In the genomic region with DNA sequence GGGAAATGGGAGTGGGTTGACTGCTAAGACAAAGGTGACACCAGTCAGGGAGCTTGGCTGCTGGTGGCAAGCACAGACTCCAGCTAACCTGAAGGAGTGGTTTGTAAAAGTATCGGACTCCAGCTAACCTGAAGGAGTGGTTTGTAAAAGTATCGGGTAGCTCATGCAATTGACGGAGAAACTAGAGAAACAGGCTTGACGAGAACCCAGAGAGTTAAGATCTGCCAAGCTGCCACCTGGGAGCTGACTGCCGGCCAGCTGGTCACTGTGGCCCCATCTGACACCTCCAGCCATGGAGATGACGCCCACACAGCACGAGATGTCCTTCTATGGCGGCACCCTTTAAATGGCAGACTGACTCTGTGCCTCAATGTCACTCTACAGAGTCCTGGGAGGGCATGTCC, we compare ENCODE assay signal across 15 cellular contexts. TPM values are rescaled to one million over a fixed set of nuclear protein-coding genes. Genes with fewer than 3 reads are reported as not detected.
DNase-seq lines count a peak whose midpoint lies in the region; ATAC-seq and TF ChIP-seq lines count a peak whose summit lies in the region.
"Had no signal": no experiment of that assay in that cellular context is flagged by ENCODE, and none has a peak within 500 bp of the region (broad histone marks: within the 10 kb centered on the region; RNA-seq: fewer than 3 reads in every experiment).

No MANE protein-coding gene starts in this region.

- no peaks in the 10 kb centered on the region for H4K20me1 ChIP-seq in hepatocyte (ENCODE audit: insufficient read depth, poor library complexity, severe bottlenecking)

- H3K4me2 ChIP-seq in hepatocyte: peak overlapping the region; percentile 43

- H3K27me3 ChIP-seq in hepatocyte: no peaks in the 10 kb centered on the region
- H3K27me3 ChIP-seq in psoas muscle (ENCODE audit: insufficient read depth in 3 of 3, low read length in 2 of 3): no peaks in the 10 kb centered on the region
- H3K27me3 ChIP-seq: SJCRH30 had no signal

- 53% methylated on average over 8 of the region's 8 CpGs for WGBS in hepatocyte (ENCODE audit: low lambda C conversion rate, missing lambda C conversion rate)
- WGBS in psoas muscle, 3 donors: 36 to 68% (median 55%) methylated on average over 8 of the region's 8 CpGs

- ATAC-seq in psoas muscle: peak in 3 of 4 donors; percentile 53 to 67 (median 60)
- no peak for ATAC-seq in GM18858 (IDR thresholded peaks at IDR 0.05; ENCODE audit: unreplicated experiment)
- ATAC-seq: stimulated activated naive B cell treated with anti-CD40 and anti-IgM and Interleukin-4, amounts not matched to agents 10 μg/mL and 1 μg/mL and 100 μg/mL, for 72 hours had no signal

- no peaks in the 10 kb centered on the region for H3K79me2 ChIP-seq in hepatocyte

- no peaks in the 10 kb centered on the region for H3K36me3 ChIP-seq in hepatocyte (replicated peaks; ENCODE audit: insufficient read depth, low read depth)
- H3K36me3 ChIP-seq in psoas muscle (ENCODE audit: insufficient read depth in 1 of 2, low read depth in 1 of 2): no peaks in the 10 kb centered on the region
- H3K36me3 ChIP-seq: SJCRH30 had no signal

- H3K27ac ChIP-seq in hepatocyte (peak overlapping the region; percentile 76), psoas muscle (no peak overlapping the region)
- H3K27ac ChIP-seq: SJCRH30 had no signal

- peaks cover 5% of the 10 kb centered on the region for H3K4me1 ChIP-seq in hepatocyte (ENCODE audit: insufficient read depth)
- H3K4me1 ChIP-seq in psoas muscle: peaks cover 12% of the 10 kb centered on the region

- H3K9me2 ChIP-seq in hepatocyte (replicated peaks; ENCODE audit: insufficient read depth): no peaks in the 10 kb centered on the region

- H2AFZ ChIP-seq in hepatocyte: no peak overlapping the region

- intact Hi-C loops in psoas muscle (cut with DNase I): no loop called here

- TF ChIP-seq CTCF in hepatocyte (IDR thresholded peaks at IDR 0.05; ENCODE audit: poor library complexity) (no peak), psoas muscle (IDR thresholded peaks at IDR 0.05) (no peak)

- H3K4me3 ChIP-seq in hepatocyte: no peak overlapping the region
- H3K4me3 ChIP-seq in psoas muscle: no peak overlapping the region
- H3K4me3 ChIP-seq: SJCRH30 had no signal

- DNase-seq in DMS53 (lab: John Stamatoyannopoulos, UW) (peak; percentile 95), NCI-H510A treated with DMSO at 0.1 percent for 48 hours (lab: John Stamatoyannopoulos, UW) (peak; percentile 93), hepatocyte (ENCODE audit: low spot score) (peak; percentile 54), psoas muscle (no peak), OCI-M2 (lab: John Stamatoyannopoulos, UW; ENCODE audit: unreplicated experiment) (no peak), Kasumi-1 (lab: John Stamatoyannopoulos, UW) (no peak), middle frontal gyrus (ENCODE audit: extremely low spot score, low spot score) (no peak)
- DNase-seq: amygdala; left cardiac atrium; MM.1S; SJCRH30; stimulated activated CD4-positive, alpha-beta T cell treated with anti-CD3 and anti-CD28 coated beads, Interleukin-2, amount 100 ng/mL, for 48 hours; stimulated activated naive B cell treated with anti-CD40 and anti-IgM and Interleukin-4, amounts not matched to agents 10 μg/mL and 1 μg/mL and 100 μg/mL, for 72 hours had no signal

- H3K9me3 ChIP-seq in hepatocyte (ENCODE audit: low read depth) (no peaks in the 10 kb centered on the region), psoas muscle (no peaks in the 10 kb centered on the region)
- H3K9me3 ChIP-seq: SJCRH30 had no signal

RNA-seq across cellular contexts. Expression of a gene that starts 28.3 kb away (rescaled TPM):
- total RNA-seq in hepatocyte: 5.6 and 7.0 TPM in 2 replicates
- 5.5 and 7.6 TPM in 2 replicates for polyA plus RNA-seq in hepatocyte
- total RNA-seq in psoas muscle: under 1 TPM in 1 of 4 donors, not detected in 3; 0.05 TPM
- polyA plus RNA-seq in psoas muscle: under 1 TPM in 2 of 3 donors, not detected in 1; 0.01 to 0.03 TPM
- total RNA-seq: NCI-H460 had no signal

RNA-seq across cellular contexts. Expression of a gene that starts 59.3 kb away (rescaled TPM):
- total RNA-seq in hepatocyte (25.8 and 26.8 TPM in 2 replicates), psoas muscle (1 to 10 TPM; 6.2 to 8.5 (median 7.1) TPM)
- polyA plus RNA-seq in hepatocyte (27.7 and 28.1 TPM in 2 replicates), psoas muscle (1 to 10 TPM; 3.8 to 5.6 (median 4.8) TPM)

Comparison
In these comparisons a context has a peak if more than half of its experiments do, and no peak if none do; other contexts are left out.
1. DNase-seq: peak in DMS53 (single experiment), NCI-H510A treated with DMSO at 0.1 percent for 48 hours (single experiment) and hepatocyte (single experiment); none in psoas muscle (0 of 2), OCI-M2 (single experiment), Kasumi-1 (0 of 2) and middle frontal gyrus (single experiment).